ENCODE assay signal across 8 cellular contexts in genomic region chr13:99605417-99606321, GRCh38. TPM values are rescaled to one million over a fixed set of nuclear protein-coding genes. Genes with fewer than 3 reads are reported as not detected.
DNase-seq lines count a peak whose midpoint lies in the region; ATAC-seq lines count a peak whose summit lies in the region.

No MANE protein-coding gene starts in this region.

- no peak overlapping the region for H2BK12ac ChIP-seq in mesenchymal stem cell (ENCODE audit: low read length in 2 of 2)

- no peak overlapping the region for H3K4ac ChIP-seq in mesenchymal stem cell (ENCODE audit: low read depth in 1 of 2, low read length in 2 of 2)

- no peak overlapping the region for H2AK5ac ChIP-seq in mesenchymal stem cell (ENCODE audit: low read length, severe bottlenecking)

- no peak overlapping the region for H3K18ac ChIP-seq in mesenchymal stem cell (ENCODE audit: low read depth in 1 of 2, low read length in 2 of 2)

- no peak overlapping the region for H2BK5ac ChIP-seq in mesenchymal stem cell (ENCODE audit: low read depth, low read length, poor library complexity, severe bottlenecking)

- H3K4me1 ChIP-seq in mesenchymal stem cell (ENCODE audit: control insufficient read depth, insufficient read depth, low read depth, low read length) = peaks cover 5% of the 10 kb centered on the region

- no peak overlapping the region for H3K23ac ChIP-seq in mesenchymal stem cell (ENCODE audit: low read length in 2 of 2)

- H3K4me3 ChIP-seq in mesenchymal stem cell (ENCODE audit: insufficient read depth in 1 of 2, low read depth in 1 of 2, low read length in 2 of 2) = peak overlapping the region; percentile 59 to 83

- no peaks in the 10 kb centered on the region for H3K36me3 ChIP-seq in mesenchymal stem cell (ENCODE audit: control insufficient read depth in 1 of 2, insufficient read depth in 2 of 2, low read depth in 1 of 2, low read length in 2 of 2)

- H2BK15ac ChIP-seq in mesenchymal stem cell (ENCODE audit: low read depth, poor library complexity, severe bottlenecking) = no peak overlapping the region

- no peak overlapping the region for H4K8ac ChIP-seq in mesenchymal stem cell (ENCODE audit: low read length)

- no peaks in the 10 kb centered on the region for H3K9me3 ChIP-seq in mesenchymal stem cell (ENCODE audit: control insufficient read depth, low read length)

- DNase-seq in NOMO-1 treated with DMSO at 0.1 percent for 48 hours (lab: John Stamatoyannopoulos, UW; ENCODE audit: unreplicated experiment) (peak; percentile 42), NOMO-1 treated with dmso at 0.1 percent for 144 hours (lab: John Stamatoyannopoulos, UW; ENCODE audit: unreplicated experiment) (no peak), NCI-H1694 treated with DMSO at 0.1 percent for 48 hours (lab: John Stamatoyannopoulos, UW) (peak; percentile 47), mesenchymal stem cell (no peak)
- DNase-seq in activated CD4-positive, alpha-beta T cell treated with anti-CD3 and anti-CD28 coated beads for 48 hours = peak; percentile 57
- DNase-seq in effector CD8-positive, alpha-beta T cell (lab: John Stamatoyannopoulos, UW) = peak; percentile 13
- peak; percentile 2 to 35 for DNase-seq in stimulated activated CD8-positive, alpha-beta memory T cell treated with anti-CD3 and anti-CD28 coated beads, Interleukin-7, amount 100 ng/mL, for 48 hours (ENCODE audit: extremely low read depth in 1 of 2, low read depth in 1 of 2)

- peak overlapping the region; percentile 11 for H2AFZ ChIP-seq in mesenchymal stem cell (ENCODE audit: low read depth, low read length)

- H3K14ac ChIP-seq in mesenchymal stem cell (ENCODE audit: low read length in 2 of 2) = no peak overlapping the region

- peak overlapping the region; percentile 74 for H3K9ac ChIP-seq in mesenchymal stem cell (ENCODE audit: low read length)

- WGBS in mesenchymal stem cell = 42% methylated on average over 18 of the region's 18 CpGs

- H3K79me1 ChIP-seq in mesenchymal stem cell (replicated peaks; ENCODE audit: low read length, poor library complexity, severe bottlenecking) = peaks cover 5% of the 10 kb centered on the region

- peaks cover 0 to 6% of the 10 kb centered on the region in 2 experiments for H3K27me3 ChIP-seq in mesenchymal stem cell (ENCODE audit: control insufficient read depth in 1 of 2, insufficient read depth in 1 of 2, low read length in 2 of 2)

- peak overlapping the region; percentile 73 for H3K27ac ChIP-seq in mesenchymal stem cell (ENCODE audit: low read length, poor library complexity, severe bottlenecking)

- H3K4me2 ChIP-seq in mesenchymal stem cell (ENCODE audit: low read length, poor library complexity, severe bottlenecking) = peak overlapping the region; percentile 58

- no peak overlapping the region for H4K91ac ChIP-seq in mesenchymal stem cell (ENCODE audit: low read length)

- no peak overlapping the region for H2BK120ac ChIP-seq in mesenchymal stem cell (ENCODE audit: low read depth, low read length)

- ATAC-seq in HG02870 (IDR thresholded peaks at IDR 0.05; ENCODE audit: unreplicated experiment) = peak; percentile 42

RNA-seq across cellular contexts. Expression of gene CLYBL, which starts 0.8 kb away (rescaled TPM):
- 2.1 TPM for polyA plus RNA-seq in mesenchymal stem cell (2013, experiment 1 of 2)
- 2.2 TPM for polyA plus RNA-seq in mesenchymal stem cell (2013, experiment 2 of 2)

Comparison
In these comparisons a context has a peak if more than half of its experiments do, and no peak if none do; other contexts are left out.
1. DNase-seq: peak in NOMO-1 treated with DMSO at 0.1 percent for 48 hours (single experiment), NCI-H1694 treated with DMSO at 0.1 percent for 48 hours (single experiment), activated CD4-positive, alpha-beta T cell treated with anti-CD3 and anti-CD28 coated beads for 48 hours (single experiment), effector CD8-positive, alpha-beta T cell (single experiment) and stimulated activated CD8-positive, alpha-beta memory T cell treated with anti-CD3 and anti-CD28 coated beads, Interleukin-7, amount 100 ng/mL, for 48 hours (2 of 2); none in NOMO-1 treated with dmso at 0.1 percent for 144 hours (single experiment) and mesenchymal stem cell (single experiment).